Comparison of ENCODE assay signal across 14 cellular contexts in genomic region chr1:29197993-29198392, GRCh38. TPM values are rescaled to one million over a fixed set of nuclear protein-coding genes. Genes with fewer than 3 reads are reported as not detected.
"Had no signal": no experiment of that assay in that cellular context is flagged by ENCODE, and none has a peak within 500 bp of the region (broad histone marks: within the 10 kb centered on the region; RNA-seq: fewer than 3 reads in every experiment).

No MANE protein-coding gene starts in this region.

- DNase-seq: cortex of kidney; dorsolateral prefrontal cortex; effector CD8-positive, alpha-beta T cell; heart left ventricle; hippocampal formation; left ventricle myocardium superior; stimulated activated CD4-positive, alpha-beta T cell treated with anti-CD3 and anti-CD28 coated beads, Interleukin-12 subunit alpha, Interleukin-12 subunit beta, amount 100 ng/mL, for 4 hours had no signal

- H3K9me3 ChIP-seq: heart left ventricle had no signal

- FAIRE-seq: endometrium, frontal cortex, urothelium cell line had no signal

- H3K27me3 Mint-ChIP-seq: naive thymus-derived CD4-positive, alpha-beta T cell; type B pancreatic cell had no signal

- H3K27ac ChIP-seq: dorsolateral prefrontal cortex, skin epidermis had no signal

- H3K4me3 Mint-ChIP-seq: naive thymus-derived CD4-positive, alpha-beta T cell; type B pancreatic cell had no signal

- ATAC-seq: sciatic nerve had no signal

- H3K27ac Mint-ChIP-seq: naive thymus-derived CD4-positive, alpha-beta T cell; type B pancreatic cell had no signal

- H3K9me3 Mint-ChIP-seq: naive thymus-derived CD4-positive, alpha-beta T cell; type B pancreatic cell had no signal

- H3K4me3 ChIP-seq: dorsolateral prefrontal cortex, heart left ventricle, skin epidermis had no signal

- H3K27me3 ChIP-seq: dorsolateral prefrontal cortex, heart left ventricle had no signal

RNA-seq across cellular contexts. Expression of gene PTPRU, which starts 38.3 kb away (rescaled TPM):
- polyA plus RNA-seq: naive thymus-derived CD4-positive, alpha-beta T cell had no signal
